Comparison of ENCODE assay signal across 1 cellular context in the genomic region with DNA sequence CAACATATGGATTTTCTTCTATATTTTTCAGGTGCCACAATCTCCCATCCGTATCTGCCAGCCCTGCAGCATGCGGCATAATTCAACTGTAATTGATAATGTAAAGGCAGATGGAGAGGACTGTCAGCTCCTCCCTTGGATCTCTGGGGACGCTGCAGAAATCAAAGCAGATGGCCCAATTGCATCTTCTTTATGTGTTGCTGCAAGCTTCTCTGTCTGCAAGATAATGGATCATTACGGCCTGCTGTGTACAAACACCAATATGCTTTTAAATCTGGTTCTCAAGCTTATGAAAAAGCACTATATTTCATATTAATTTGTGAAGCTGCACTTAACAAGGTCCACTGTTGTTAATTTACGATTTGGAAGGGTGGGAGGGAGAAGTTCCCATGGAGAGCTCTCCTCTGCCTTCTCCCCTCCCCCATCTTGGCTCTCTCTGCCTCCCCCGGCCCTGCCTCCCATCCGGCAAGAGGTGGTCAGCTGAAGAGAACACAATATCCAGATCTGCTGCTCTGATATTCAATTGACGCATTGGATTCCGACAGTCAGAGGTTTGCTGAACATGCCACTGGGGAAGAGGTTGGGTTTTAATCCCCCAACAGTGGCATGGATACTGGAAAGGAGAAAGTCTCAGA.
TF ChIP-seq lines count a peak whose summit lies in the region.

No MANE protein-coding gene starts in this region.

TF ChIP-seq in neural cell, 6 proteins besides CTCF, POLR2A, EP300 and RAD21 (continued from another document):
- TF ChIP-seq, protein P1, sequence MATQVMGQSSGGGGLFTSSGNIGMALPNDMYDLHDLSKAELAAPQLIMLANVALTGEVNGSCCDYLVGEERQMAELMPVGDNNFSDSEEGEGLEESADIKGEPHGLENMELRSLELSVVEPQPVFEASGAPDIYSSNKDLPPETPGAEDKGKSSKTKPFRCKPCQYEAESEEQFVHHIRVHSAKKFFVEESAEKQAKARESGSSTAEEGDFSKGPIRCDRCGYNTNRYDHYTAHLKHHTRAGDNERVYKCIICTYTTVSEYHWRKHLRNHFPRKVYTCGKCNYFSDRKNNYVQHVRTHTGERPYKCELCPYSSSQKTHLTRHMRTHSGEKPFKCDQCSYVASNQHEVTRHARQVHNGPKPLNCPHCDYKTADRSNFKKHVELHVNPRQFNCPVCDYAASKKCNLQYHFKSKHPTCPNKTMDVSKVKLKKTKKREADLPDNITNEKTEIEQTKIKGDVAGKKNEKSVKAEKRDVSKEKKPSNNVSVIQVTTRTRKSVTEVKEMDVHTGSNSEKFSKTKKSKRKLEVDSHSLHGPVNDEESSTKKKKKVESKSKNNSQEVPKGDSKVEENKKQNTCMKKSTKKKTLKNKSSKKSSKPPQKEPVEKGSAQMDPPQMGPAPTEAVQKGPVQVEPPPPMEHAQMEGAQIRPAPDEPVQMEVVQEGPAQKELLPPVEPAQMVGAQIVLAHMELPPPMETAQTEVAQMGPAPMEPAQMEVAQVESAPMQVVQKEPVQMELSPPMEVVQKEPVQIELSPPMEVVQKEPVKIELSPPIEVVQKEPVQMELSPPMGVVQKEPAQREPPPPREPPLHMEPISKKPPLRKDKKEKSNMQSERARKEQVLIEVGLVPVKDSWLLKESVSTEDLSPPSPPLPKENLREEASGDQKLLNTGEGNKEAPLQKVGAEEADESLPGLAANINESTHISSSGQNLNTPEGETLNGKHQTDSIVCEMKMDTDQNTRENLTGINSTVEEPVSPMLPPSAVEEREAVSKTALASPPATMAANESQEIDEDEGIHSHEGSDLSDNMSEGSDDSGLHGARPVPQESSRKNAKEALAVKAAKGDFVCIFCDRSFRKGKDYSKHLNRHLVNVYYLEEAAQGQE (IDR thresholded peaks at IDR 0.05; ENCODE audit: borderline replicate concordance): no peak
- TF ChIP-seq MXI1 (conservative IDR thresholded peaks at IDR 0.05; ENCODE audit: poor library complexity, severe bottlenecking): no peak
- peak; percentile 60 for TF ChIP-seq POLR2AphosphoS5 (IDR thresholded peaks at IDR 0.05)
